ENCODE assay signal across 1 cellular context in genomic region chr2:177618270-177619253, GRCh38.
TF ChIP-seq lines count a peak whose summit lies in the region.

No MANE protein-coding gene starts in this region.

TF ChIP-seq in HepG2, 621 proteins besides CTCF, POLR2A, EP300 and RAD21 (continued from another document and continues in another):
- TF ChIP-seq ZNF335 (CRISPR knock-in tag; IDR thresholded peaks at IDR 0.05), result peak; percentile 19; the same call in 1 of the 2 replicates
- peak; percentile 49; the same call in 1 of the 2 replicates for TF ChIP-seq HINFP (CRISPR knock-in tag; IDR thresholded peaks at IDR 0.05; ENCODE audit: low read depth)
- peak; percentile 88; the same call in 1 of the 2 replicates for TF ChIP-seq ZNF724P (CRISPR knock-in tag; IDR thresholded peaks at IDR 0.05; ENCODE audit: borderline replicate concordance)
- TF ChIP-seq ZBTB20 (CRISPR knock-in tag; IDR thresholded peaks at IDR 0.05; ENCODE audit: borderline replicate concordance, low read depth), result peak; percentile 83; the same call in 1 of the 2 replicates
- no peak for TF ChIP-seq EZH2 (conservative IDR thresholded peaks at IDR 0.05; ENCODE audit: low read depth, low read length)
- TF ChIP-seq ZKSCAN5 (CRISPR knock-in tag; IDR thresholded peaks at IDR 0.05), result 0 out of 2 replicates have a peak, but pooled peaks have one; percentile 11
- 0 out of 2 replicates have a peak, but pooled peaks have one; percentile 11 for TF ChIP-seq ZNF770 (CRISPR knock-in tag; IDR thresholded peaks at IDR 0.05)
- TF ChIP-seq ZNF501 (CRISPR knock-in tag; IDR thresholded peaks at IDR 0.05), result peak; percentile 98
- peak; percentile 36; the same call in 1 of the 2 replicates for TF ChIP-seq MZF1 (CRISPR knock-in tag; IDR thresholded peaks at IDR 0.05; ENCODE audit: borderline replicate concordance)
- TF ChIP-seq RARA (CRISPR knock-in tag; IDR thresholded peaks at IDR 0.05), result peak; percentile 37; the same call in 1 of the 2 replicates
- no peak for TF ChIP-seq TRIM24 (CRISPR knock-in tag; IDR thresholded peaks at IDR 0.05)
- peak; percentile 92 for TF ChIP-seq GMEB1 (CRISPR knock-in tag; IDR thresholded peaks at IDR 0.05; ENCODE audit: borderline replicate concordance)
- peak; percentile 39; the same call in 1 of the 2 replicates for TF ChIP-seq MAZ (IDR thresholded peaks at IDR 0.05; ENCODE audit: borderline replicate concordance, low read depth, low read length)
- peak; percentile 53 for TF ChIP-seq MAZ (CRISPR knock-in tag; IDR thresholded peaks at IDR 0.05; ENCODE audit: low read depth)
- 0 out of 2 replicates have a peak, but pooled peaks have one; percentile 18 for TF ChIP-seq LRRFIP1 (CRISPR knock-in tag; conservative IDR thresholded peaks at IDR 0.05)
- TF ChIP-seq SRY (CRISPR knock-in tag; IDR thresholded peaks at IDR 0.05), result peak; percentile 64
- TF ChIP-seq ZBTB46 (CRISPR knock-in tag; IDR thresholded peaks at IDR 0.05; ENCODE audit: borderline replicate concordance), result no peak
- no peak for TF ChIP-seq KDM6A (CRISPR knock-in tag; IDR thresholded peaks at IDR 0.05; ENCODE audit: low read depth)
- TF ChIP-seq ZBTB8A (CRISPR knock-in tag; IDR thresholded peaks at IDR 0.05; ENCODE audit: borderline replicate concordance, low read depth), result peak; percentile 27; the same call in 1 of the 2 replicates
- TF ChIP-seq ELF4 (CRISPR knock-in tag; IDR thresholded peaks at IDR 0.05; ENCODE audit: borderline replicate concordance), result peak; percentile 88; the same call in 1 of the 2 replicates
- TF ChIP-seq ZNF609 (CRISPR knock-in tag; IDR thresholded peaks at IDR 0.05; ENCODE audit: borderline replicate concordance), result peak; percentile 45; the same call in 1 of the 2 replicates
- peak; percentile 87 for TF ChIP-seq SUZ12 (IDR thresholded peaks at IDR 0.05; ENCODE audit: low read depth, low read length)
- TF ChIP-seq ZSCAN25 (CRISPR knock-in tag; IDR thresholded peaks at IDR 0.05), result no peak; the same call in 1 of the 2 replicates
- peak; percentile 96 for TF ChIP-seq ZFX (CRISPR knock-in tag; IDR thresholded peaks at IDR 0.05; ENCODE audit: low read depth)
- TF ChIP-seq RBM22 (optimal IDR thresholded peaks at IDR 0.05; ENCODE audit: low read length), result peak; percentile 93
- 0 out of 2 replicates have a peak, but pooled peaks have one; percentile 40 for TF ChIP-seq BCL3 (CRISPR knock-in tag; IDR thresholded peaks at IDR 0.05)
- TF ChIP-seq ZNF343 (CRISPR knock-in tag; IDR thresholded peaks at IDR 0.05), result peak; percentile 98
- no peak; the same call in 1 of the 2 replicates for TF ChIP-seq TMF1 (CRISPR knock-in tag; IDR thresholded peaks at IDR 0.05; ENCODE audit: low read depth)
- peak; percentile 50; the same call in 1 of the 2 replicates for TF ChIP-seq CBFB (CRISPR knock-in tag; IDR thresholded peaks at IDR 0.05)
- TF ChIP-seq ATF4 (CRISPR knock-in tag; IDR thresholded peaks at IDR 0.05), result peak in 1 of 2 experiments; percentile 62; a peak in 1 of 4 replicates
- 0 out of 2 replicates have a peak, but pooled peaks have one; percentile 64 for TF ChIP-seq TFDP1 (CRISPR knock-in tag; IDR thresholded peaks at IDR 0.05; ENCODE audit: borderline replicate concordance)
- no peak for TF ChIP-seq ZNF513 (CRISPR knock-in tag; conservative IDR thresholded peaks at IDR 0.05)
- TF ChIP-seq SAFB2 (CRISPR knock-in tag; IDR thresholded peaks at IDR 0.05; ENCODE audit: borderline replicate concordance, low read depth), result no peak
- TF ChIP-seq ZKSCAN8 (CRISPR knock-in tag; IDR thresholded peaks at IDR 0.05; ENCODE audit: borderline replicate concordance), result no peak
